Comparison of ENCODE assay signal across 15 cellular contexts in the genomic region with DNA sequence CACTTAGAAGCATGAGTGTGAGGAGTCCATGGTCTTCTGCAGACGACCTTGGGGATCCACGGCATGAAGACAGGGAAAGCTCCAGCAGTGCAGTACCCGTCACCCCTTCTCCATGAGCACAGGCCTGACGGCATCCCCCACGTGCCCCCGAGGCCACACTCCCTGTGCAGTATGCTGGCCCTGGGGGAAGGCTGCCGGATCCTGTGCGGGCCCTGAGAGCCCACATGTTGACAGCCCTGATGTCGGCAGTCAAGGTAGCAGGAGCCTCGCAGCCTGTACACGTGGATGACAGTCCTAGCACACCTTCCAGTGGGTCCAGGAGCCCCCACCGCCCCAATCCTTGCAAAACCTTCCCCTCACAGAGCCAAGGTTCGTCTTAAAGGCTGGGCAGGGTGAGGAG.
A peak's percentile ranks its signal among the peaks of the same experiment; 100 is the strongest.
DNase-seq lines count a peak whose midpoint lies in the region; ATAC-seq and TF ChIP-seq lines count a peak whose summit lies in the region.
"Had no signal": no experiment of that assay in that cellular context is flagged by ENCODE, and none has a peak within 500 bp of the region (broad histone marks: within the 10 kb centered on the region; RNA-seq: fewer than 3 reads in every experiment).

No MANE protein-coding gene starts in this region.

- H3K4me3 ChIP-seq in ascending aorta, result no peak overlapping the region
- H3K4me3 ChIP-seq in endodermal cell (ENCODE audit: low read length), result no peak overlapping the region
- no peak overlapping the region for H3K4me3 ChIP-seq in neural progenitor cell
- H3K4me3 ChIP-seq in osteoblast (ENCODE audit: insufficient read depth, low read length), result no peak overlapping the region

- no peaks in the 10 kb centered on the region for H3K27me3 ChIP-seq in ascending aorta
- H3K27me3 ChIP-seq in endodermal cell (ENCODE audit: control insufficient read depth, insufficient read depth, low read length, poor library complexity, severe bottlenecking), result no peaks in the 10 kb centered on the region
- H3K27me3 ChIP-seq in neural progenitor cell, result no peaks in the 10 kb centered on the region
- peaks cover 5% of the 10 kb centered on the region for H3K27me3 ChIP-seq in osteoblast (ENCODE audit: insufficient read depth, low read length)

- H3K36me3 Mint-ChIP-seq in endodermal cell (ENCODE audit: low read depth), result no peaks in the 10 kb centered on the region
- no peaks in the 10 kb centered on the region for H3K36me3 Mint-ChIP-seq in neural progenitor cell

- peak overlapping the region; percentile 56 to 89 for H3K27ac ChIP-seq in ascending aorta
- peak overlapping the region; percentile 20 for H3K27ac ChIP-seq in endodermal cell (ENCODE audit: low read depth, low read length)
- no peak overlapping the region for H3K27ac ChIP-seq in neural progenitor cell
- no peak overlapping the region for H3K27ac ChIP-seq in osteoblast (ENCODE audit: low read depth, low read length)
- H3K27ac ChIP-seq: C4-2B, HL-60 had no signal

- DNase-seq in ascending aorta (ENCODE audit: low spot score in 2 of 2) (no peak), endodermal cell (no peak), neural progenitor cell (ENCODE audit: low spot score) (no peak), sciatic nerve (ENCODE audit: low spot score) (no peak), osteoblast (ENCODE audit: insufficient read length, low spot score, missing footprints) (no peak), GM03348 (ENCODE audit: low spot score) (no peak)
- DNase-seq: ACHN; AML-193; Caco-2; CD4-positive, alpha-beta T cell; HFFc6 had no signal

- H3K9me3 ChIP-seq in ascending aorta (no peaks in the 10 kb centered on the region), endodermal cell (ENCODE audit: control insufficient read depth, low read length) (no peaks in the 10 kb centered on the region), neural progenitor cell (ENCODE audit: low read depth) (no peaks in the 10 kb centered on the region), osteoblast (ENCODE audit: low read depth, low read length) (no peaks in the 10 kb centered on the region)
- H3K9me3 ChIP-seq: Caco-2 had no signal

- peaks cover 17% of the 10 kb centered on the region for H3F3A ChIP-seq in neural progenitor cell (ENCODE audit: low read depth)

- H3K4me1 ChIP-seq in ascending aorta, result peaks cover 9 to 36% of the 10 kb centered on the region in 2 donors
- H3K4me1 ChIP-seq in endodermal cell (ENCODE audit: control insufficient read depth, insufficient read depth, low read length), result peaks cover 20% of the 10 kb centered on the region
- H3K4me1 ChIP-seq in neural progenitor cell, result peaks cover 40% of the 10 kb centered on the region
- peaks cover 21% of the 10 kb centered on the region for H3K4me1 ChIP-seq in osteoblast (ENCODE audit: insufficient read depth, low read length)

- H3K36me3 ChIP-seq in ascending aorta, result no peaks in the 10 kb centered on the region
- no peaks in the 10 kb centered on the region for H3K36me3 ChIP-seq in endodermal cell (ENCODE audit: control insufficient read depth, insufficient read depth, low read length)
- no peaks in the 10 kb centered on the region for H3K36me3 ChIP-seq in neural progenitor cell
- no peaks in the 10 kb centered on the region for H3K36me3 ChIP-seq in osteoblast (ENCODE audit: insufficient read depth, low read length)

- ATAC-seq in GM19395 (IDR thresholded peaks at IDR 0.05; ENCODE audit: unreplicated experiment) (no peak), sciatic nerve (no peak)
- ATAC-seq: HCT116 had no signal

- WGBS in endodermal cell (ENCODE audit: insufficient coverage in 1 of 2, insufficient read length in 1 of 2), 2 experiments, result 85 to 88% methylated on average over 4 to 13 of the region's 13 CpGs

- TF ChIP-seq CTCF in ascending aorta (IDR thresholded peaks at IDR 0.05) (no peak), endodermal cell (conservative IDR thresholded peaks at IDR 0.05) (no peak), neural progenitor cell (IDR thresholded peaks at IDR 0.05) (no peak), osteoblast (IDR thresholded peaks at IDR 0.05; ENCODE audit: extremely low read depth, low read depth, low read length) (no peak)

- peaks cover 30% of the 10 kb centered on the region for H3K4me1 Mint-ChIP-seq in endodermal cell
- H3K4me1 Mint-ChIP-seq in neural progenitor cell, result peaks cover 46% of the 10 kb centered on the region

- no peak overlapping the region for H3K4me2 ChIP-seq in neural progenitor cell
- no peak overlapping the region for H3K4me2 ChIP-seq in osteoblast (ENCODE audit: insufficient read depth, low read length)

- H4K20me1 ChIP-seq in neural progenitor cell (ENCODE audit: low read depth) (no peaks in the 10 kb centered on the region), osteoblast (ENCODE audit: insufficient read depth, low read length) (no peaks in the 10 kb centered on the region)

- no peak overlapping the region for H2AFZ ChIP-seq in neural progenitor cell (replicated peaks)
- H2AFZ ChIP-seq in osteoblast (ENCODE audit: low read length), result no peak overlapping the region

- H3K27ac Mint-ChIP-seq in endodermal cell (no peak overlapping the region), neural progenitor cell (peak overlapping the region; percentile 25)
- H3K27ac Mint-ChIP-seq: CD4-positive, alpha-beta T cell; HFFc6 had no signal

- no peaks in the 10 kb centered on the region for H3K9me3 Mint-ChIP-seq in endodermal cell
- H3K9me3 Mint-ChIP-seq in neural progenitor cell, result peaks cover 2% of the 10 kb centered on the region
- H3K9me3 Mint-ChIP-seq: HFFc6 had no signal

- H3K9ac ChIP-seq in endodermal cell (ENCODE audit: extremely low read depth, low read length, poor library complexity, severe bottlenecking), result no peak overlapping the region
- no peak overlapping the region for H3K9ac ChIP-seq in neural progenitor cell

- H3K4me3 Mint-ChIP-seq in endodermal cell (no peak overlapping the region), neural progenitor cell (no peak overlapping the region)
- H3K4me3 Mint-ChIP-seq: CD4-positive, alpha-beta T cell; HFFc6 had no signal

- no peaks in the 10 kb centered on the region for H3K79me2 ChIP-seq in neural progenitor cell (ENCODE audit: low read depth)
- H3K79me2 ChIP-seq in osteoblast (ENCODE audit: insufficient read depth, low read length), result no peaks in the 10 kb centered on the region

- H3K27me3 Mint-ChIP-seq in endodermal cell (ENCODE audit: insufficient read depth) (peaks cover 1% of the 10 kb centered on the region), neural progenitor cell (ENCODE audit: insufficient read depth, low read depth) (peaks cover 5% of the 10 kb centered on the region)

- intact Hi-C loops in ascending aorta (cut with DNase I), result loop anchor here (5.0 kb wide), 1 partner anchor 56 kb away; no protein-coding TSS in a partner anchor
- intact Hi-C loops in sciatic nerve (cut with DNase I), result no loop called here

Comparison
In these comparisons a context has a peak if more than half of its experiments do, and no peak if none do; other contexts are left out.
1. H3K27ac ChIP-seq: peak in ascending aorta (2 of 2) and endodermal cell (single experiment); none in neural progenitor cell (single experiment) and osteoblast (single experiment).